In the genomic region with DNA sequence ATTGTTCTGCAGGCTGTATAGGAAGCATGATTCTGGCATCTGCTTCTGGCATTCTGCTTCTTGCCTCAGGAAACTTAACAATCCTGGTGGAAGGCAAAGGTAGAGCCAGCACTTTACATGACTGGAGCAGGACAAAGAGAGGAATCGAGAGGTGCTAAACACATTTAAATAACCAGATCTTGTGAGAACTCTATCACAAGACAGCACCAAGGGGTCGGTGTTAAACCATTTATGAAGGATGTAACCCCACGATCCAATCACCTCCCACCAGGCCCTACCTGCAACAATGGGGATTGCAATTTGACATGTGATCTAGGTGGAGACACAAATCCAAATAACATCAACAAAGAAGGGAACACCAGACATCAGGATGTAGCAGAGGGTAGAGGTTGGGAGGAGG, we compare ENCODE assay signal across 17 cellular contexts.
DNase-seq lines count a peak whose midpoint lies in the region; TF ChIP-seq lines count a peak whose summit lies in the region.
"Had no signal": no experiment of that assay in that cellular context is flagged by ENCODE, and none has a peak within 500 bp of the region (broad histone marks: within the 10 kb centered on the region; RNA-seq: fewer than 3 reads in every experiment).

No MANE protein-coding gene starts in this region.

- no peak overlapping the region for H4K8ac ChIP-seq in H9 (replicated peaks; ENCODE audit: insufficient read length, low read depth, low read length)

- no peak overlapping the region for H3K4me3 ChIP-seq in SU-DHL-6 (ENCODE audit: insufficient read depth, low read length, poor library complexity, severe bottlenecking)
- no peak overlapping the region for H3K4me3 ChIP-seq in endodermal cell (ENCODE audit: low read length)
- no peak overlapping the region for H3K4me3 ChIP-seq in neural progenitor cell
- H3K4me3 ChIP-seq: GM23248 had no signal

- H2BK5ac ChIP-seq in H9 (ENCODE audit: insufficient read length, low read length), result no peak overlapping the region

- H3K18ac ChIP-seq in H9 (ENCODE audit: insufficient read length, low read depth, low read length), result no peak overlapping the region

- peak overlapping the region; percentile 41 for H2AFZ ChIP-seq in H9 (ENCODE audit: low read length)
- H2AFZ ChIP-seq in SU-DHL-6 (ENCODE audit: low read depth, low read length, severe bottlenecking), result peak overlapping the region; percentile 46
- peak overlapping the region; percentile 79 for H2AFZ ChIP-seq in neural progenitor cell (replicated peaks)
- H2AFZ ChIP-seq: GM23248 had no signal

- no peaks in the 10 kb centered on the region for H3F3A ChIP-seq in SU-DHL-6 (ENCODE audit: insufficient read depth)
- no peaks in the 10 kb centered on the region for H3F3A ChIP-seq in neural progenitor cell (ENCODE audit: low read depth)

- H3T11ph ChIP-seq in H9 (ENCODE audit: low read length), result no peak overlapping the region

- H3K56ac ChIP-seq in H9 (ENCODE audit: insufficient read length, low read depth, low read length), result no peak overlapping the region

- no peak overlapping the region for H4K91ac ChIP-seq in H9 (ENCODE audit: insufficient read length, low read depth, low read length)

- H3K27me3 ChIP-seq in H9 (ENCODE audit: insufficient read depth, low read length), result no peaks in the 10 kb centered on the region
- no peaks in the 10 kb centered on the region for H3K27me3 ChIP-seq in SU-DHL-6 (ENCODE audit: low read length)
- no peaks in the 10 kb centered on the region for H3K27me3 ChIP-seq in endodermal cell (ENCODE audit: control insufficient read depth, insufficient read depth, low read length, poor library complexity, severe bottlenecking)
- no peaks in the 10 kb centered on the region for H3K27me3 ChIP-seq in neural progenitor cell

- WGBS in H9 (ENCODE audit: extremely low coverage, insufficient read length, low lambda C conversion rate), result no CpG with 5 or more reads among the region's 3 CpGs
- 57 to 63% methylated on average over 2 to 3 of the region's 3 CpGs for WGBS in endodermal cell (ENCODE audit: insufficient coverage in 1 of 2, insufficient read length in 1 of 2), 2 experiments

- no peak overlapping the region for H2BK120ac ChIP-seq in H9 (ENCODE audit: low read depth, low read length, poor library complexity, severe bottlenecking)

- H3K79me1 ChIP-seq in H9 (ENCODE audit: insufficient read depth, low read depth, low read length, poor library complexity, severe bottlenecking), result no peaks in the 10 kb centered on the region

- no peak overlapping the region for H4K5ac ChIP-seq in H9 (ENCODE audit: insufficient read length, low read depth, low read length)

- H3K27ac Mint-ChIP-seq in H9, result peak overlapping the region; percentile 20 to 48 (median 21); a peak in 3 of 7 replicates
- peak overlapping the region; percentile 37 for H3K27ac Mint-ChIP-seq in endodermal cell
- H3K27ac Mint-ChIP-seq in neural progenitor cell, result no peak overlapping the region
- H3K27ac Mint-ChIP-seq in immature natural killer cell, result no peak overlapping the region
- H3K27ac Mint-ChIP-seq: CD4-positive, alpha-beta memory T cell had no signal

- H2BK15ac ChIP-seq in H9 (ENCODE audit: low read depth, low read length), result no peak overlapping the region

- H3K4ac ChIP-seq in H9 (ENCODE audit: low read depth, low read length), result no peak overlapping the region

- H3K9me3 Mint-ChIP-seq in H9 (peaks cover 0 to 2% of the 10 kb centered on the region in 2 experiments; a peak in 3 of 5 replicates), endodermal cell (peaks cover 8% of the 10 kb centered on the region), neural progenitor cell (no peaks in the 10 kb centered on the region), immature natural killer cell (peaks cover 10 to 60% (median 44%) of the 10 kb centered on the region in 6 donors)

- no peaks in the 10 kb centered on the region for H3K9me3 ChIP-seq in H9 (ENCODE audit: control insufficient read depth, low read depth, low read length)
- H3K9me3 ChIP-seq in SU-DHL-6 (ENCODE audit: insufficient read depth, low read length), result no peaks in the 10 kb centered on the region
- no peaks in the 10 kb centered on the region for H3K9me3 ChIP-seq in endodermal cell (ENCODE audit: control insufficient read depth, low read length)
- no peaks in the 10 kb centered on the region for H3K9me3 ChIP-seq in neural progenitor cell (ENCODE audit: low read depth)

- peak; percentile 34 for DNase-seq in H9
- peak; percentile 66 for DNase-seq in endodermal cell
- DNase-seq in neural progenitor cell (ENCODE audit: low spot score), result no peak
- DNase-seq in immature natural killer cell, result no peak
- DNase-seq in NCI-H526 treated with DMSO at 0.1 percent for 48 hours (lab: John Stamatoyannopoulos, UW), result no peak
- DNase-seq in NCI-H748 treated with DMSO at 0.1 percent for 48 hours (lab: John Stamatoyannopoulos, UW), result no peak
- DNase-seq in NCI-H1417 (lab: John Stamatoyannopoulos, UW), result no peak
- DNase-seq: C1 segment of cervical spinal cord; Calu3; CD4-positive, alpha-beta memory T cell; COR-L47; DMS53; DMS79 treated with DMSO at 0.1 percent for 48 hours; GF-D8; GM23248; HCEC 1CT had no signal

- H3K27me3 Mint-ChIP-seq in H9 (ENCODE audit: low read depth) (no peaks in the 10 kb centered on the region), endodermal cell (ENCODE audit: insufficient read depth) (no peaks in the 10 kb centered on the region), neural progenitor cell (ENCODE audit: insufficient read depth, low read depth) (no peaks in the 10 kb centered on the region), immature natural killer cell (ENCODE audit: low read depth in 3 of 3) (no peaks in the 10 kb centered on the region)
- H3K27me3 Mint-ChIP-seq: CD4-positive, alpha-beta memory T cell had no signal

- peak overlapping the region in 1 of 2 experiments; percentile 29; a peak in 1 of 5 replicates for H3K4me3 Mint-ChIP-seq in H9
- no peak overlapping the region for H3K4me3 Mint-ChIP-seq in endodermal cell
- H3K4me3 Mint-ChIP-seq in neural progenitor cell, result no peak overlapping the region
- no peak overlapping the region for H3K4me3 Mint-ChIP-seq in immature natural killer cell
- H3K4me3 Mint-ChIP-seq: CD4-positive, alpha-beta memory T cell had no signal

- H3K36me3 Mint-ChIP-seq in H9 (ENCODE audit: insufficient read depth in 1 of 3, low read depth in 3 of 3) (peaks cover 0 to 5% (median 3%) of the 10 kb centered on the region in 3 experiments; a peak in 3 of 7 replicates), endodermal cell (ENCODE audit: low read depth) (no peaks in the 10 kb centered on the region), neural progenitor cell (no peaks in the 10 kb centered on the region), immature natural killer cell (no peaks in the 10 kb centered on the region)
- H3K36me3 Mint-ChIP-seq: CD4-positive, alpha-beta memory T cell had no signal

- H3K4me1 ChIP-seq in H9 (ENCODE audit: insufficient read depth, low read length), result no peaks in the 10 kb centered on the region; the same call in 1 of the 2 replicates
- no peaks in the 10 kb centered on the region for H3K4me1 ChIP-seq in endodermal cell (ENCODE audit: control insufficient read depth, insufficient read depth, low read length)
- H3K4me1 ChIP-seq in neural progenitor cell, result no peaks in the 10 kb centered on the region

- H4K20me1 ChIP-seq in H9 (ENCODE audit: control insufficient read depth, insufficient read depth, insufficient read length) (no peaks in the 10 kb centered on the region), SU-DHL-6 (ENCODE audit: low read depth, low read length) (no peaks in the 10 kb centered on the region), neural progenitor cell (ENCODE audit: low read depth) (no peaks in the 10 kb centered on the region)

- no peak overlapping the region for H2BK12ac ChIP-seq in H9 (ENCODE audit: insufficient read length, low read depth, low read length)

- TF ChIP-seq CTCF in H9 (conservative IDR thresholded peaks at IDR 0.05), result no peak
- no peak for TF ChIP-seq CTCF in SU-DHL-6 (IDR thresholded peaks at IDR 0.05; ENCODE audit: insufficient read depth, low read length, poor library complexity, severe bottlenecking)
- TF ChIP-seq CTCF in endodermal cell (conservative IDR thresholded peaks at IDR 0.05), result peak; percentile 47
- TF ChIP-seq CTCF in neural progenitor cell (IDR thresholded peaks at IDR 0.05), result no peak

- H3K36me3 ChIP-seq in SU-DHL-6 (ENCODE audit: low read length), result no peaks in the 10 kb centered on the region; the same call in 1 of the 2 replicates
- H3K36me3 ChIP-seq in endodermal cell (ENCODE audit: control insufficient read depth, insufficient read depth, low read length), result no peaks in the 10 kb centered on the region
- H3K36me3 ChIP-seq in neural progenitor cell, result no peaks in the 10 kb centered on the region

- no peak overlapping the region for H3K23ac ChIP-seq in H9 (ENCODE audit: insufficient read length, low read depth, low read length)

- H3K4me1 Mint-ChIP-seq in H9 (peaks cover 20 to 21% of the 10 kb centered on the region in 2 experiments), endodermal cell (peaks cover 17% of the 10 kb centered on the region), neural progenitor cell (no peaks in the 10 kb centered on the region), immature natural killer cell (no peaks in the 10 kb centered on the region)
- H3K4me1 Mint-ChIP-seq: CD4-positive, alpha-beta memory T cell had no signal

- H3K79me2 ChIP-seq in H9 (ENCODE audit: insufficient read depth, low read length), result no peaks in the 10 kb centered on the region
- H3K79me2 ChIP-seq in SU-DHL-6 (ENCODE audit: insufficient read depth, low read length), result no peaks in the 10 kb centered on the region
- H3K79me2 ChIP-seq in neural progenitor cell (ENCODE audit: low read depth), result no peaks in the 10 kb centered on the region

- H3K9ac ChIP-seq in H9 (ENCODE audit: extremely low read depth, insufficient read length, low read length), result no peak overlapping the region
- H3K9ac ChIP-seq in SU-DHL-6 (ENCODE audit: low read length), result no peak overlapping the region
- no peak overlapping the region for H3K9ac ChIP-seq in endodermal cell (ENCODE audit: extremely low read depth, low read length, poor library complexity, severe bottlenecking)
- H3K9ac ChIP-seq in neural progenitor cell, result no peak overlapping the region
- H3K9ac ChIP-seq: GM23248 had no signal

- no peak overlapping the region for H3K27ac ChIP-seq in H9 (ENCODE audit: insufficient read length, low read depth, low read length)
- no peak overlapping the region for H3K27ac ChIP-seq in SU-DHL-6 (ENCODE audit: low read depth, low read length)
- no peak overlapping the region for H3K27ac ChIP-seq in endodermal cell (ENCODE audit: low read depth, low read length)
- H3K27ac ChIP-seq in neural progenitor cell, result no peak overlapping the region
- H3K27ac ChIP-seq: GM23248 had no signal

- H3K4me2 ChIP-seq in H9 (ENCODE audit: insufficient read depth, insufficient read length, low read length), result no peak overlapping the region
- no peak overlapping the region for H3K4me2 ChIP-seq in SU-DHL-6 (ENCODE audit: low read depth, low read length, poor library complexity, severe bottlenecking)
- H3K4me2 ChIP-seq in neural progenitor cell, result no peak overlapping the region

- no peak overlapping the region for H2AK5ac ChIP-seq in H9 (ENCODE audit: insufficient read length, low read length)

- no peaks in the 10 kb centered on the region for H3K9me2 ChIP-seq in SU-DHL-6 (replicated peaks; ENCODE audit: insufficient read depth, low read length)

- no peak overlapping the region for H3K14ac ChIP-seq in H9 (ENCODE audit: insufficient read depth, low read length)

- no peaks in the 10 kb centered on the region for H3K23me2 ChIP-seq in H9 (ENCODE audit: insufficient read length, low read depth, low read length, poor library complexity, severe bottlenecking)

- no peak overlapping the region for H2BK20ac ChIP-seq in H9 (ENCODE audit: low read depth, low read length, poor library complexity, severe bottlenecking)

Comparison
In these comparisons a context has a peak if more than half of its experiments do, and no peak if none do; other contexts are left out.
1. DNase-seq: peak in H9 (single experiment) and endodermal cell (single experiment); none in neural progenitor cell (single experiment), immature natural killer cell (0 of 3), NCI-H526 treated with DMSO at 0.1 percent for 48 hours (single experiment), NCI-H748 treated with DMSO at 0.1 percent for 48 hours (single experiment) and NCI-H1417 (0 of 3).
2. H3K27ac Mint-ChIP-seq: peak in H9 (3 of 3) and endodermal cell (single experiment); none in neural progenitor cell (single experiment) and immature natural killer cell (0 of 6).
3. Peak in every context shown above with its lines, with median percentiles within 50 percentile points of each other: H2AFZ ChIP-seq.